ENCODE assay signal across 18 cellular contexts in the genomic region with DNA sequence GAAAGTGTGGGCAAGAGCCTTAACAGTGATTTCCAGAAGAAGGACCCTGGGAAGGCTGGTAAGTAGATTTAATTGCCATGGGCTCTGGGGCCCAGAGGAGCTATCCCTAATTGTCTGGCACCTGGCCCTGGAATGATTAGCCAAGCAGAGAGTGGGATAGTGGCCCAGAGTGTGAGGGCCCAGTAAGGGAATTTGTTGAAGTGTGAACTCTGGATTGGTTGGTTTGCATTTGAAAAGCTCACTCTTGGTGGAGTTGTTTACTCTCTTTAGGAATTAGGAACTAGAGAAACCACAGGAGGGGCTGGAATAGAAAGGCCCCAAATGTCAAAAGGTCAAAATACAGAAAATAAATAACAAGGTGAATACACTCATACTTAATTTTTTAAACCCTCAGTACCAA.
"Had no signal": no experiment of that assay in that cellular context is flagged by ENCODE, and none has a peak within 500 bp of the region (broad histone marks: within the 10 kb centered on the region; RNA-seq: fewer than 3 reads in every experiment).

No MANE protein-coding gene starts in this region.

- H3K4me1 Mint-ChIP-seq: activated CD4-positive, alpha-beta T cell treated with anti-CD3 and anti-CD28 coated beads, Interleukin-2, amount 10 ng/mL, durations not matched to agents 24 days and 14 days; activated naive CD4-positive, alpha-beta T cell treated with anti-CD3 and anti-CD28 coated beads, Interleukin-2, amount 10 ng/mL, durations not matched to agents 7 days and 5 days; memory B cell; stimulated activated memory B cell treated with anti-CD40 and anti-IgM and Interleukin-4, amounts not matched to agents 10 μg/mL and 1 μg/mL and 100 μg/mL, for 72 hours had no signal

- H3K27me3 ChIP-seq: colonic mucosa, heart right ventricle, spleen, transverse colon had no signal

- DNase-seq: activated CD4-positive, alpha-beta T cell treated with anti-CD3 and anti-CD28 coated beads, Interleukin-2, amount 10 ng/mL, durations not matched to agents 24 days and 14 days; activated naive CD4-positive, alpha-beta T cell treated with anti-CD3 and anti-CD28 coated beads, Interleukin-2, amount 10 ng/mL, durations not matched to agents 7 days and 5 days; activated T-cell treated with anti-CD3 and anti-CD28 coated beads for 4 hours; colonic mucosa; effector CD4-positive, alpha-beta T cell; foreskin melanocyte; heart right ventricle; psoas muscle; spleen; stimulated activated CD4-positive, alpha-beta T cell treated with anti-CD3 and anti-CD28 coated beads, Interleukin-1b, Interleukin-23, amount 100 ng/mL, for 48 hours; transverse colon had no signal

- H3K36me3 Mint-ChIP-seq: activated naive CD4-positive, alpha-beta T cell treated with anti-CD3 and anti-CD28 coated beads, Interleukin-2, amount 10 ng/mL, durations not matched to agents 7 days and 5 days; memory B cell; stimulated activated memory B cell treated with anti-CD40 and anti-IgM and Interleukin-4, amounts not matched to agents 10 μg/mL and 1 μg/mL and 100 μg/mL, for 72 hours had no signal

- H3K27ac Mint-ChIP-seq: activated CD4-positive, alpha-beta T cell treated with anti-CD3 and anti-CD28 coated beads, Interleukin-2, amount 10 ng/mL, durations not matched to agents 24 days and 14 days; activated naive CD4-positive, alpha-beta T cell treated with anti-CD3 and anti-CD28 coated beads, Interleukin-2, amount 10 ng/mL, durations not matched to agents 7 days and 5 days; activated T-helper 2 cell treated with anti-CD3 and anti-CD28 coated beads, Interferon-gamma antibody, Interleukin-2, Interleukin-4, amounts not matched to agents 10 μg/mL and 5 μg/mL and 100 μg/mL, durations not matched to agents 14 hours and 24 hours and 36 hours; memory B cell; natural killer cell treated with Interleukin-12 subunit alpha and Interleukin-12 subunit beta and Interleukin-15 and Interleukin-18, amount 100 ng/mL, for 72 hours; stimulated activated memory B cell treated with anti-CD40 and anti-IgM and Interleukin-4, amounts not matched to agents 10 μg/mL and 1 μg/mL and 100 μg/mL, for 72 hours; T-helper 1 cell treated with Interleukin-12 subunit alpha and Interleukin-12 subunit beta and Interleukin-4 antibody, amounts not matched to agents 30 μg/mL and 1 μg/mL, for 36 hours had no signal

- H3K9me3 ChIP-seq: colonic mucosa, psoas muscle, spleen, transverse colon had no signal

- H3K4me3 ChIP-seq: colonic mucosa, heart right ventricle, psoas muscle, spleen, transverse colon had no signal

- H3K36me3 ChIP-seq: colonic mucosa, heart right ventricle, spleen, transverse colon had no signal

- H3K4me1 ChIP-seq: colonic mucosa, heart right ventricle, psoas muscle, spleen, transverse colon had no signal

- H3K27ac ChIP-seq: colonic mucosa, heart right ventricle, psoas muscle, spleen, transverse colon had no signal

- H3K27me3 Mint-ChIP-seq: activated CD4-positive, alpha-beta T cell treated with anti-CD3 and anti-CD28 coated beads, Interleukin-2, amount 10 ng/mL, durations not matched to agents 24 days and 14 days; activated naive CD4-positive, alpha-beta T cell treated with anti-CD3 and anti-CD28 coated beads, Interleukin-2, amount 10 ng/mL, durations not matched to agents 7 days and 5 days; memory B cell; natural killer cell treated with Interleukin-12 subunit alpha and Interleukin-12 subunit beta and Interleukin-15 and Interleukin-18, amount 100 ng/mL, for 72 hours; stimulated activated memory B cell treated with anti-CD40 and anti-IgM and Interleukin-4, amounts not matched to agents 10 μg/mL and 1 μg/mL and 100 μg/mL, for 72 hours had no signal

- ATAC-seq: heart right ventricle; left lobe of liver; natural killer cell treated with Interleukin-12 subunit alpha and Interleukin-12 subunit beta and Interleukin-15 and Interleukin-18, amount 100 ng/mL, for 72 hours; psoas muscle; sciatic nerve; stimulated activated memory B cell treated with anti-CD40 and anti-IgM and Interleukin-4, amounts not matched to agents 10 μg/mL and 1 μg/mL and 100 μg/mL, for 72 hours had no signal

- H3K9me3 Mint-ChIP-seq: activated CD4-positive, alpha-beta T cell treated with anti-CD3 and anti-CD28 coated beads, Interleukin-2, amount 10 ng/mL, durations not matched to agents 24 days and 14 days had no signal

- H3K4me3 Mint-ChIP-seq: activated CD4-positive, alpha-beta T cell treated with anti-CD3 and anti-CD28 coated beads, Interleukin-2, amount 10 ng/mL, durations not matched to agents 24 days and 14 days; activated naive CD4-positive, alpha-beta T cell treated with anti-CD3 and anti-CD28 coated beads, Interleukin-2, amount 10 ng/mL, durations not matched to agents 7 days and 5 days; memory B cell; natural killer cell treated with Interleukin-12 subunit alpha and Interleukin-12 subunit beta and Interleukin-15 and Interleukin-18, amount 100 ng/mL, for 72 hours; stimulated activated memory B cell treated with anti-CD40 and anti-IgM and Interleukin-4, amounts not matched to agents 10 μg/mL and 1 μg/mL and 100 μg/mL, for 72 hours; T-helper 1 cell treated with Interleukin-12 subunit alpha and Interleukin-12 subunit beta and Interleukin-4 antibody, amounts not matched to agents 30 μg/mL and 1 μg/mL, for 36 hours had no signal
